Comparison of ENCODE assay signal across 8 cellular contexts in the genomic region with DNA sequence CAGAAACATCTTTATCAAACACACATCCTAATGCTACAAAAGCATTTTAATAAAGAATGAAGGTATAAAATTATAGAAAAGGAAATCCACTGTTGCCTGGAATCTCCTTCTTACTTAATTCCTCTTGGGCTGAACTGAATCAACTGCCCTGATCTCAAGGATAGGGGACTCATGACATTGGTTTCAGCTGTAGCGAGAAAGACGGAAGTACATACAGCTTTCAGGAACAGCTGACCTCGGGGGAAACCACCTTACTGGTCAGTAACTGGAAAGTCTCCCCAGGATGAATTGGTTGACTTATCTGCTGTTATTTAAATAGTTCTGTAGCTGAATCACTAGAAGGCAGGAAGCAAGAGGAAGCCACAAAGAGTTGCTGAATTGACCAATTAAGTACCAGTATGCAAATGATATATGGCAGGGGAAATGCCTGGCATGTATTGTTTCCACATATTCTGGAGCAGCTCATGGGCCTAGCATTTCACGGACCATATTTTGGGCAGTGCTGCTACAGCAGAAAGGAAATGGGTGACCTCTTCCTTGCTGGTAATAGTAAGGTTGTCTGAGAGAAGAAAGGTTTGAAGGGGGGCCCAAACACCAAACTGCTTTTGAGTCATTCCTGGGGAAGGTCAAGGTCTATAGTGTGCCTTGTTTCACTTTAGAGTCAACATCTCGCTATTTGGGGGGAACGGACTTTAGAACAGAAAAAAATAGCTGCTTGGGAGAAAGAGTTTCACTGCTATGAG. TPM values are rescaled to one million over a fixed set of nuclear protein-coding genes. Genes with fewer than 3 reads are reported as not detected.
DNase-seq lines count a peak whose midpoint lies in the region; ATAC-seq and TF ChIP-seq lines count a peak whose summit lies in the region.

No MANE protein-coding gene starts in this region.

- H3K4me1 ChIP-seq in effector memory CD4-positive, alpha-beta T cell (ENCODE audit: control insufficient read depth, insufficient read depth, low read length, poor library complexity, severe bottlenecking) = peaks cover 9% of the 10 kb centered on the region
- peaks cover 14 to 17% of the 10 kb centered on the region in 2 experiments for H3K4me1 ChIP-seq in neutrophil (ENCODE audit: control insufficient read depth in 1 of 2, insufficient read depth in 1 of 2, low read depth in 1 of 2, low read length in 1 of 2)

- no peak overlapping the region for H3K4me3 ChIP-seq in effector memory CD4-positive, alpha-beta T cell (ENCODE audit: insufficient read depth, low read depth, low read length, poor library complexity, severe bottlenecking)
- H3K4me3 ChIP-seq in neutrophil (ENCODE audit: low read depth in 1 of 2, low read length in 1 of 2) = no peak overlapping the region

- ATAC-seq in GM19328 (IDR thresholded peaks at IDR 0.05; ENCODE audit: unreplicated experiment) (peak; percentile 93), HG03342 (IDR thresholded peaks at IDR 0.05; ENCODE audit: unreplicated experiment) (peak; percentile 96)

- TF ChIP-seq CTCF in neutrophil (IDR thresholded peaks at IDR 0.05) = no peak

- H3K9me3 ChIP-seq in effector memory CD4-positive, alpha-beta T cell (ENCODE audit: control insufficient read depth, low read length) = no peaks in the 10 kb centered on the region
- no peaks in the 10 kb centered on the region for H3K9me3 ChIP-seq in neutrophil

- H3K27me3 ChIP-seq in effector memory CD4-positive, alpha-beta T cell (replicated peaks; ENCODE audit: control insufficient read depth, insufficient read depth, low read length, poor library complexity, severe bottlenecking) = no peaks in the 10 kb centered on the region
- H3K27me3 ChIP-seq in neutrophil = no peaks in the 10 kb centered on the region

- H3K36me3 ChIP-seq in effector memory CD4-positive, alpha-beta T cell (ENCODE audit: control insufficient read depth, insufficient read depth, low read length) = peaks cover 39% of the 10 kb centered on the region
- peaks cover 75% of the 10 kb centered on the region for H3K36me3 ChIP-seq in neutrophil

- in situ Hi-C loops in Caki2 (cut with HindIII; ENCODE audit: low pct_unique_long_range_greater_than_20kb, low sequenced_read_pairs) = no loop called here

- H3K27ac ChIP-seq in effector memory CD4-positive, alpha-beta T cell (ENCODE audit: insufficient read depth, low read length, poor library complexity, severe bottlenecking) = no peak overlapping the region
- H3K27ac ChIP-seq in neutrophil = peak overlapping the region; percentile 68

- DNase-seq in Caki2 (ENCODE audit: low read depth) = peak; percentile 96
- DNase-seq in SKM-1 treated with dmso at 0.1 percent for 144 hours (lab: John Stamatoyannopoulos, UW; ENCODE audit: unreplicated experiment) = peak; percentile 29
- DNase-seq in effector memory CD4-positive, alpha-beta T cell = peak; percentile 4 to 19 (median 17)
- no peak for DNase-seq in DMS 273 treated with DMSO at 0.1 percent for 48 hours (lab: John Stamatoyannopoulos, UW)
- DNase-seq in NCI-H774 (lab: John Stamatoyannopoulos, UW) = no peak

RNA-seq across cellular contexts. Expression of gene MAP7, which starts 43.7 kb away (rescaled TPM):
- total RNA-seq in Caki2 (2014; rRNA removed; shearing (Covaris generic); ENCODE audit: low replicate concordance) = 12.9 and 14.8 TPM in 2 replicates

Comparison
In these comparisons a context has a peak if more than half of its experiments do, and no peak if none do; other contexts are left out.
1. DNase-seq: peak in Caki2 (single experiment), SKM-1 treated with dmso at 0.1 percent for 144 hours (single experiment) and effector memory CD4-positive, alpha-beta T cell (3 of 3); none in DMS 273 treated with DMSO at 0.1 percent for 48 hours (single experiment) and NCI-H774 (single experiment).